ENCODE assay signal across 2 cellular contexts in genomic region chr5:135248801-135249231, GRCh38.
TF ChIP-seq lines count a peak whose summit lies in the region.

No MANE protein-coding gene starts in this region.

TF ChIP-seq in A549, 52 proteins besides CTCF, POLR2A, EP300 and RAD21:
- TF ChIP-seq RCOR1 (IDR thresholded peaks at IDR 0.05; ENCODE audit: low read depth, low read length), result no peak
- no peak for TF ChIP-seq HES2 (IDR thresholded peaks at IDR 0.05)
- TF ChIP-seq HOXB5 (CRISPR knock-in tag; IDR thresholded peaks at IDR 0.05), result no peak
- no peak for TF ChIP-seq HEYL (CRISPR knock-in tag; IDR thresholded peaks at IDR 0.05)
- no peak for TF ChIP-seq ZNF302 (CRISPR knock-in tag; IDR thresholded peaks at IDR 0.05)
- no peak for TF ChIP-seq BCL3 (IDR thresholded peaks at IDR 0.05)

TF ChIP-seq in IMR-90, 13 proteins besides CTCF, POLR2A, EP300 and RAD21:
- no peak for TF ChIP-seq NFE2L2 (IDR thresholded peaks at IDR 0.05; ENCODE audit: low read depth, low read length)
- no peak for TF ChIP-seq CEBPB (IDR thresholded peaks at IDR 0.05; ENCODE audit: low read depth, low read length)
- TF ChIP-seq FOS (IDR thresholded peaks at IDR 0.05; ENCODE audit: low read depth, low read length), result no peak
- TF ChIP-seq RCOR1 (IDR thresholded peaks at IDR 0.05; ENCODE audit: insufficient replicate concordance, low read length), result no peak
- no peak for TF ChIP-seq SMC3 (IDR thresholded peaks at IDR 0.05; ENCODE audit: low read depth, low read length)
- no peak for TF ChIP-seq MXI1 (IDR thresholded peaks at IDR 0.05; ENCODE audit: borderline replicate concordance, low read depth, low read length)
- TF ChIP-seq MAZ (IDR thresholded peaks at IDR 0.05; ENCODE audit: borderline replicate concordance, low read depth, low read length), result no peak
- no peak for TF ChIP-seq ELK1 (IDR thresholded peaks at IDR 0.05; ENCODE audit: borderline replicate concordance, low read depth, low read length)
- TF ChIP-seq USF2 (IDR thresholded peaks at IDR 0.05; ENCODE audit: low read depth, low read length), result no peak
- TF ChIP-seq MAFK (IDR thresholded peaks at IDR 0.05; ENCODE audit: low read depth, low read length), result no peak
- no peak for TF ChIP-seq BHLHE40 (IDR thresholded peaks at IDR 0.05; ENCODE audit: low read depth, low read length)
- no peak for TF ChIP-seq RFX5 (IDR thresholded peaks at IDR 0.05; ENCODE audit: low read depth, low read length)
- no peak for TF ChIP-seq CHD1 (IDR thresholded peaks at IDR 0.05; ENCODE audit: low read depth, low read length)
